In the genomic region with DNA sequence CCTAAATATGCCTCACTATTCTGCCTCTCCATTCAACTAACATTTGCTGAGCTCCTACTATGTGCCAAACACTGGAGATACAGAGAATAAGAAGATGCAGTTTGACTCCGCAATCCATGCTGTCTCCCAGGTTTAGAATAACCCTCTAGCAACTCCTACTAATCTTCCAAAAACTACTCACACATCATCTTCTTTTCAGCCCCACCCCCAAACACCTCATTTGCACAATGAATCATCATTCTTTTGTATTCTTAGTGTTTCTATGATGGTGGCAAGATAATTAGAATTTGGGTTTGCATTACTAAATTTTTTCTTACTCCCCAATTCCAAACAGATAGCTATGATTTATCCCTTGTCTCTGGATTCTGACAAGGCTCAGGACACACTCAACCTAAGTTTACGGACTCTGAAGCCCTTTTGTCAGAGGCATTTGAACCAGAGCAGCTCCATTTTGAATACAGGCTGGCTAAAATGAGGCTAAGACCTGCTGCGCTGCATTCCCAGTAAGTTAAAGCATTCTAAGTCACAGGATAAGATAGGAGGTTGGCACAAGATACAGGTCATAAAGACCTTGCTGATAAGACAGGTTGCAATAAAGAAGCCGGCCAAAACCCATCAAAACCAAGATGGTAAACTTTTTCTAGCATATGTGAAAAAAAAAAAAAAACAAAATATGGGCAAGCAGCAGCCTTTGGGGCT, we compare ENCODE assay signal across 15 cellular contexts.
DNase-seq lines count a peak whose midpoint lies in the region; ATAC-seq and TF ChIP-seq lines count a peak whose summit lies in the region.
"Had no signal": no experiment of that assay in that cellular context is flagged by ENCODE, and none has a peak within 500 bp of the region (broad histone marks: within the 10 kb centered on the region; RNA-seq: fewer than 3 reads in every experiment).

No MANE protein-coding gene starts in this region.

- TF ChIP-seq CTCF in colonic mucosa (IDR thresholded peaks at IDR 0.05) (no peak), OCI-LY7 (conservative IDR thresholded peaks at IDR 0.05; ENCODE audit: low read length) (no peak)

- H3K36me3 ChIP-seq in colonic mucosa = no peaks in the 10 kb centered on the region
- no peaks in the 10 kb centered on the region for H3K36me3 ChIP-seq in OCI-LY7 (ENCODE audit: insufficient read depth, low read length)
- H3K36me3 ChIP-seq: HAP-1 had no signal

- H3K4me3 ChIP-seq in colonic mucosa (no peak overlapping the region), OCI-LY7 (ENCODE audit: low read depth, low read length, poor library complexity, severe bottlenecking) (no peak overlapping the region)
- H3K4me3 ChIP-seq: HAP-1 had no signal

- DNase-seq in colonic mucosa (peak; percentile 22), left colon (peak in 1 of 2 donors; percentile 5), putamen (ENCODE audit: low spot score) (peak; percentile 45), OCI-LY7 (ENCODE audit: low spot score) (no peak), hippocampal formation (lab: John Stamatoyannopoulos, UW) (no peak)
- no peak for DNase-seq in activated CD4-positive, CD25-positive, alpha-beta regulatory T cell treated with anti-CD3 and anti-CD28 coated beads, Interleukin-2, amount 50 U/mL, for 72 hours
- DNase-seq: Calu3; CD4-positive, alpha-beta memory T cell; COR-L47; DMS53; DMS79 treated with DMSO at 0.1 percent for 48 hours; GF-D8; GOT3; HFFc6 had no signal

- H3K4me2 ChIP-seq in OCI-LY7 (ENCODE audit: low read length) = no peak overlapping the region

- H3K9me3 ChIP-seq in colonic mucosa (no peaks in the 10 kb centered on the region), OCI-LY7 (ENCODE audit: low read length) (no peaks in the 10 kb centered on the region)
- H3K9me3 ChIP-seq: HAP-1 had no signal

- H3K27ac ChIP-seq in colonic mucosa = no peak overlapping the region
- H3K27ac ChIP-seq in OCI-LY7 (ENCODE audit: low read depth, low read length, poor library complexity, severe bottlenecking) = no peak overlapping the region

- no peaks in the 10 kb centered on the region for H4K20me1 ChIP-seq in OCI-LY7 (ENCODE audit: insufficient read depth, low read length)

- H3K79me2 ChIP-seq in OCI-LY7 (ENCODE audit: insufficient read depth, low read depth, low read length) = no peaks in the 10 kb centered on the region

- ATAC-seq in left colon = peak; percentile 53

- POLR2A ChIA-PET in OCI-LY7 (lab: Charles Lee) = interaction anchor here (1.2 kb wide), 1 partner anchor 13 kb away, joined by 3 read pairs; no protein-coding TSS in a partner anchor

- no peak overlapping the region for H2AFZ ChIP-seq in OCI-LY7 (ENCODE audit: low read length)

- intact Hi-C loops in colonic mucosa (cut with DNase I) (no loop called here), left colon (cut with DNase I, micrococcal nuclease) (no loop called here), OCI-LY7 (cut with micrococcal nuclease; ENCODE audit: unreplicated experiment) (no loop called here)

- H3K4me1 ChIP-seq in colonic mucosa = no peaks in the 10 kb centered on the region
- no peaks in the 10 kb centered on the region for H3K4me1 ChIP-seq in OCI-LY7 (ENCODE audit: insufficient read depth, low read length, poor library complexity, severe bottlenecking)

- H3K9ac ChIP-seq in colonic mucosa (ENCODE audit: low read depth in 2 of 2, low read length in 2 of 2) = no peak overlapping the region

- no peaks in the 10 kb centered on the region for H3K27me3 ChIP-seq in colonic mucosa

- CTCF ChIA-PET in OCI-LY7 (lab: Charles Lee; ENCODE audit: unreplicated experiment) = no interaction called here

- H3K9me2 ChIP-seq in OCI-LY7 (ENCODE audit: insufficient read depth, low read length) = no peaks in the 10 kb centered on the region

- BruUV-seq in OCI-LY7 (replicated peaks; lab: Mats Ljungman, UMichigan) = no TSS peak

Comparison
In these comparisons a context has a peak if more than half of its experiments do, and no peak if none do; other contexts are left out.
1. DNase-seq: peak in colonic mucosa (single experiment) and putamen (single experiment); none in OCI-LY7 (single experiment), hippocampal formation (0 of 2) and activated CD4-positive, CD25-positive, alpha-beta regulatory T cell treated with anti-CD3 and anti-CD28 coated beads, Interleukin-2, amount 50 U/mL, for 72 hours (single experiment).